Comparison of ENCODE assay signal across 7 cellular contexts in the genomic region with DNA sequence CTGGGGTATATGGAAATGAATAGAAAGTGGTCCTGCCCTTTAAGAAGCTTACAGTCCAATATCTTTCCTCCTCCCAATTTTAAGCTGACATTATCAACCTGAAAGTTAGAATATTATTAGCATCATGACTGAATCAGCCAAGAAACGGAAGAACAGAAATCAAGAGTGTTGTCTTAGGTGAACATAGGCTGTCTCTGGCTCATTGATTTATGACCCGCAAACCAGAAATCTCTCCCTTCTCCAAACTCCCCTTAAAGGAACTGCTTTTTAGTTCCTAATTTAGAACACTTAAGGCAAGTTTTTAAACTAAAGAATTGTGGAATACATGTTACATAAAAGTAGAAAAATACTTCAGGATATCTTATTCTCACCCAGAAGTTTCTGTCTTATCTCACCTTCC.
"Had no signal": no experiment of that assay in that cellular context is flagged by ENCODE, and none has a peak within 500 bp of the region (broad histone marks: within the 10 kb centered on the region; RNA-seq: fewer than 3 reads in every experiment).

No MANE protein-coding gene starts in this region.

- H3K9me3 ChIP-seq: HAP-1 had no signal

- H3K27ac ChIP-seq: GM23248 had no signal

- H3K36me3 ChIP-seq: HAP-1 had no signal

- FAIRE-seq: HTR-8/SVneo had no signal

- H2AFZ ChIP-seq: GM23248 had no signal

- DNase-seq: GM23248, GOT3, H7, IMR-90, KBM-7 had no signal

- H3K4me3 ChIP-seq: GM23248, HAP-1 had no signal

- H3K9ac ChIP-seq: GM23248 had no signal
